In the genomic region with DNA sequence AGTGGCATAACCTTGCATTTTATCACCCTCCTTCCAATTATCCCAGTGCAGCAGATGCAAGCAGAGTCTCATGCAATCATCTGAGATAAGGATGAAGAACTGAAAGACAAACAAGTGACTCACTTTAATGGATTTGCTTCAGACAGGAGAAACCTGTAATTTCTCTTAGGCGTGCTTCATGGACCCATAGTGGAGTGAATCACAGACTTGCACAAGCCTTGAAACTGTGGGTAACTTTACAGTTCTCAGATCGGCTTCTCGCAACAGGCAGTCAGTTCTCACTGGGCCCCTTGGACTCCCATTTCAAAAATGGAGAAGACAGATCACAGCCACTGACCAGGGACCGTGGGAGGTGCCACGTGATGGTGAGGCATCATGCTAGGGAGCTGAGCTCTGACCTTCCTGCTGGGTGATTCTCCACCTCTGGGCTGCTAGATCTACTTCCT, we compare ENCODE assay signal across 10 cellular contexts. TPM values are rescaled to one million over a fixed set of nuclear protein-coding genes. Genes with fewer than 3 reads are reported as not detected.
DNase-seq lines count a peak whose midpoint lies in the region; ATAC-seq, FAIRE-seq and TF ChIP-seq lines count a peak whose summit lies in the region.
"Had no signal": no experiment of that assay in that cellular context is flagged by ENCODE, and none has a peak within 500 bp of the region (broad histone marks: within the 10 kb centered on the region; RNA-seq: fewer than 3 reads in every experiment).

A gene with protein sequence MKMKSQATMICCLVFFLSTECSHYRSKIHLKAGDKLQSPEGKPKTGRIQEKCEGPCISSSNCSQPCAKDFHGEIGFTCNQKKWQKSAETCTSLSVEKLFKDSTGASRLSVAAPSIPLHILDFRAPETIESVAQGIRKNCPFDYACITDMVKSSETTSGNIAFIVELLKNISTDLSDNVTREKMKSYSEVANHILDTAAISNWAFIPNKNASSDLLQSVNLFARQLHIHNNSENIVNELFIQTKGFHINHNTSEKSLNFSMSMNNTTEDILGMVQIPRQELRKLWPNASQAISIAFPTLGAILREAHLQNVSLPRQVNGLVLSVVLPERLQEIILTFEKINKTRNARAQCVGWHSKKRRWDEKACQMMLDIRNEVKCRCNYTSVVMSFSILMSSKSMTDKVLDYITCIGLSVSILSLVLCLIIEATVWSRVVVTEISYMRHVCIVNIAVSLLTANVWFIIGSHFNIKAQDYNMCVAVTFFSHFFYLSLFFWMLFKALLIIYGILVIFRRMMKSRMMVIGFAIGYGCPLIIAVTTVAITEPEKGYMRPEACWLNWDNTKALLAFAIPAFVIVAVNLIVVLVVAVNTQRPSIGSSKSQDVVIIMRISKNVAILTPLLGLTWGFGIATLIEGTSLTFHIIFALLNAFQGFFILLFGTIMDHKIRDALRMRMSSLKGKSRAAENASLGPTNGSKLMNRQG (plus strand): TSS at position 239 of the 446 bp plus-strand sequence. CDS start 8,666 bp downstream, outside the sequence.

- in situ Hi-C loops in HepG2 (cut with HindIII; ENCODE audit: extremely low pct_ligation_motif_present, low pct_unique_long_range_greater_than_20kb), result no loop called here

- intact Hi-C loops in HepG2 (cut with micrococcal nuclease; ENCODE audit: unreplicated experiment) (no loop called here), right lobe of liver (cut with DNase I) (no loop called here), vagina (cut with DNase I) (no loop called here)

- H3K27me3 ChIP-seq in HepG2 (ENCODE audit: control insufficient read depth in 1 of 2, insufficient read depth in 2 of 2, low read length in 2 of 2), result no peaks in the 10 kb centered on the region; a peak in 2 of 5 replicates
- no peaks in the 10 kb centered on the region for H3K27me3 ChIP-seq in right lobe of liver
- H3K27me3 ChIP-seq in RWPE2 (ENCODE audit: insufficient read depth, poor library complexity, severe bottlenecking), result no peaks in the 10 kb centered on the region
- no peaks in the 10 kb centered on the region for H3K27me3 ChIP-seq in vagina
- H3K27me3 ChIP-seq: SJCRH30 had no signal

- POLR2A ChIA-PET in HepG2 (lab: Yijun Ruan, JAX), result no interaction called here

- TF ChIP-seq EP300 in HepG2 (IDR thresholded peaks at IDR 0.05; ENCODE audit: low read depth in 2 of 2, low read length in 2 of 2), result no peak
- no peak for TF ChIP-seq EP300 in HepG2 (CRISPR knock-in tag; IDR thresholded peaks at IDR 0.05; ENCODE audit: borderline replicate concordance)

- BruUV-seq in HepG2 (replicated peaks; lab: Mats Ljungman, UMichigan), result no TSS peak

- H3K4me3 ChIP-seq in HepG2 (replicated peaks in 1 of 3; ENCODE audit: insufficient read depth in 1 of 3, low read depth in 2 of 3, low read length in 3 of 3) (no peak within 1 kb of the TSS), right lobe of liver (no peak within 1 kb of the TSS), RWPE2 (ENCODE audit: severe bottlenecking) (peak within 1 kb of the TSS; percentile 0), vagina (peak within 1 kb of the TSS in 1 of 2 donors; percentile 26)
- H3K4me3 ChIP-seq: SJCRH30 had no signal

- H3K4me1 ChIP-seq in HepG2 (ENCODE audit: insufficient read depth, low read length), result no peaks in the 10 kb centered on the region
- H3K4me1 ChIP-seq in right lobe of liver, result no peaks in the 10 kb centered on the region
- peaks cover 41% of the 10 kb centered on the region for H3K4me1 ChIP-seq in RWPE2 (ENCODE audit: insufficient read depth, poor library complexity, severe bottlenecking)
- H3K4me1 ChIP-seq in vagina, result peaks cover 11% of the 10 kb centered on the region
- H3K4me1 ChIP-seq: SJCRH30 had no signal

- CTCF ChIA-PET in HepG2 (lab: Yijun Ruan, JAX; ENCODE audit: low intra/inter-chr PET ratio, low total read pairs), result no interaction called here

- TF ChIP-seq CTCF in HepG2 (CRISPR knock-in tag; IDR thresholded peaks at IDR 0.05) (no peak), right lobe of liver (IDR thresholded peaks at IDR 0.05) (no peak), RWPE2 (IDR thresholded peaks at IDR 0.05; ENCODE audit: poor library complexity, severe bottlenecking) (no peak), vagina (IDR thresholded peaks at IDR 0.05) (no peak)

- TF ChIP-seq RAD21 in HepG2 (CRISPR knock-in tag; IDR thresholded peaks at IDR 0.05), result no peak

- H3K27ac ChIP-seq in HepG2 (ENCODE audit: extremely low read length, insufficient read depth, low read length), result no peak within 1 kb of the TSS
- H3K27ac ChIP-seq in right lobe of liver, result no peak within 1 kb of the TSS
- peak within 1 kb of the TSS; percentile 94 for H3K27ac ChIP-seq in RWPE2 (ENCODE audit: poor library complexity, severe bottlenecking)
- H3K27ac ChIP-seq in vagina, result no peak within 1 kb of the TSS
- H3K27ac ChIP-seq: SJCRH30 had no signal

- H3K36me3 ChIP-seq in HepG2 (replicated peaks in 1 of 2; ENCODE audit: control insufficient read depth in 1 of 2, insufficient read depth in 2 of 2, low read length in 2 of 2) (no peaks in the 10 kb centered on the region), right lobe of liver (no peaks in the 10 kb centered on the region), RWPE2 (ENCODE audit: low read depth) (no peaks in the 10 kb centered on the region; the same call in 1 of the 2 replicates), vagina (no peaks in the 10 kb centered on the region)
- H3K36me3 ChIP-seq: SJCRH30 had no signal

- H3K9ac ChIP-seq in HepG2 (ENCODE audit: insufficient read depth, low read depth, low read length), result no peak within 1 kb of the TSS

- FAIRE-seq in HepG2 (lab: Jason Lieb, UNC), result no peak

- H3K79me2 ChIP-seq in HepG2 (ENCODE audit: insufficient read depth, low read length), result no peaks in the 10 kb centered on the region

- H3K4me2 ChIP-seq in HepG2 (ENCODE audit: low read depth, low read length), result no peak within 1 kb of the TSS

- H2AFZ ChIP-seq in HepG2 (ENCODE audit: low read length), result no peak within 1 kb of the TSS

- 0% methylated on average over 5 of the region's 5 CpGs for WGBS in HepG2 (ENCODE audit: low lambda C conversion rate)
- WGBS in right lobe of liver (ENCODE audit: insufficient coverage, low coverage, low lambda C conversion rate, missing lambda C conversion rate), result 73% methylated on average over 2 of the region's 5 CpGs

- no peak for DNase-seq in HepG2 (ENCODE audit: low spot score)
- no peak for DNase-seq in right lobe of liver
- peak; percentile 78 for DNase-seq in RWPE2 (ENCODE audit: low spot score)
- DNase-seq in glomerular visceral epithelial cell (ENCODE audit: extremely low spot score), result peak; percentile 57
- no peak for DNase-seq in vagina (ENCODE audit: extremely low spot score in 2 of 2)
- DNase-seq: activated CD8-positive, alpha-beta memory T cell treated with anti-CD3 and anti-CD28 coated beads, Interleukin-2, amount 50 U/mL, for 48 hours; SJCRH30 had no signal

- H3K9me3 ChIP-seq in HepG2 (ENCODE audit: low read length), result no peaks in the 10 kb centered on the region
- H3K9me3 ChIP-seq in right lobe of liver, result no peaks in the 10 kb centered on the region
- H3K9me3 ChIP-seq in RWPE2 (ENCODE audit: severe bottlenecking), result no peaks in the 10 kb centered on the region
- no peaks in the 10 kb centered on the region for H3K9me3 ChIP-seq in vagina
- H3K9me3 ChIP-seq: SJCRH30 had no signal

- ATAC-seq in HepG2 (peak; percentile 80), right lobe of liver (no peak), RWPE2 (ENCODE audit: low read depth) (peak; percentile 74), HG03045 (IDR thresholded peaks at IDR 0.05; ENCODE audit: unreplicated experiment) (no peak), HG02884 (IDR thresholded peaks at IDR 0.05; ENCODE audit: unreplicated experiment) (no peak), GM18505 (IDR thresholded peaks at IDR 0.05; ENCODE audit: unreplicated experiment) (no peak)

- H4K20me1 ChIP-seq in HepG2 (ENCODE audit: insufficient read depth, low read length), result no peaks in the 10 kb centered on the region

- TF ChIP-seq POLR2A in HepG2 (IDR thresholded peaks at IDR 0.05; ENCODE audit: insufficient read depth in 1 of 2, low read depth in 2 of 2, low read length in 2 of 2), result no peak
- no peak for TF ChIP-seq POLR2A in right lobe of liver (IDR thresholded peaks at IDR 0.05)
- TF ChIP-seq POLR2A in vagina (IDR thresholded peaks at IDR 0.05), result no peak
- TF ChIP-seq POLR2A in GM18505 (IDR thresholded peaks at IDR 0.05; ENCODE audit: borderline replicate concordance, extremely low read depth, insufficient read depth, insufficient read length), result no peak

TF ChIP-seq in HepG2, 621 proteins besides CTCF, POLR2A, EP300 and RAD21 (continues in another document):
- TF ChIP-seq, protein P1, sequence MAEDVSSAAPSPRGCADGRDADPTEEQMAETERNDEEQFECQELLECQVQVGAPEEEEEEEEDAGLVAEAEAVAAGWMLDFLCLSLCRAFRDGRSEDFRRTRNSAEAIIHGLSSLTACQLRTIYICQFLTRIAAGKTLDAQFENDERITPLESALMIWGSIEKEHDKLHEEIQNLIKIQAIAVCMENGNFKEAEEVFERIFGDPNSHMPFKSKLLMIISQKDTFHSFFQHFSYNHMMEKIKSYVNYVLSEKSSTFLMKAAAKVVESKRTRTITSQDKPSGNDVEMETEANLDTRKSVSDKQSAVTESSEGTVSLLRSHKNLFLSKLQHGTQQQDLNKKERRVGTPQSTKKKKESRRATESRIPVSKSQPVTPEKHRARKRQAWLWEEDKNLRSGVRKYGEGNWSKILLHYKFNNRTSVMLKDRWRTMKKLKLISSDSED (CRISPR knock-in tag; IDR thresholded peaks at IDR 0.05), result no peak

RNA-seq across cellular contexts. Expression of the gene that starts here (rescaled TPM):
- total RNA-seq in HepG2 (2016; rRNA removed; fragmentation: Illumina TruSeq; extraction: Trizol) (not detected in 2 replicates), right lobe of liver (not detected), vagina (10.1 TPM)
- not detected in 2 replicates for total RNA-seq in HepG2 (2016; cell fraction: cytosol; rRNA removed; fragmentation: Illumina TruSeq; extraction: Trizol; ENCODE audit: low read depth)
- not detected in 2 replicates for total RNA-seq in HepG2 (2016; cell fraction: insoluble cytoplasmic fraction; rRNA removed; fragmentation: Illumina TruSeq; extraction: Trizol)
- not detected in 2 replicates for total RNA-seq in HepG2 (2016; cell fraction: membrane; rRNA removed; fragmentation: Illumina TruSeq; extraction: Trizol)
- total RNA-seq in HepG2 (2016; cell fraction: nucleus; rRNA removed; fragmentation: Illumina TruSeq; extraction: Trizol), result not detected in 2 replicates
- 0.01 TPM in 1 of 2 replicates, not detected in the other for polyA plus RNA-seq in HepG2 (2011; rRNA removed)
- polyA plus RNA-seq in HepG2 (2011; cell fraction: cytosol; rRNA removed), result 0.01 TPM in 2 replicates
- polyA plus RNA-seq in HepG2 (2011; cell fraction: nucleus; rRNA removed), result not detected in 2 replicates
- polyA plus RNA-seq in HepG2 (2012), result not detected in 2 replicates
- not detected in 2 replicates for polyA plus RNA-seq in HepG2 (2016; cell fraction: cytosol; fragmentation: Illumina TruSeq; extraction: Trizol; ENCODE audit: low read depth)
- not detected in 2 replicates for polyA plus RNA-seq in HepG2 (2016; cell fraction: insoluble cytoplasmic fraction; fragmentation: Illumina TruSeq; extraction: Trizol; ENCODE audit: low read depth)
- not detected in 2 replicates for polyA plus RNA-seq in HepG2 (2016; cell fraction: membrane; fragmentation: Illumina TruSeq; extraction: Trizol; ENCODE audit: low read depth)
- not detected in 2 replicates for polyA plus RNA-seq in HepG2 (2016; cell fraction: nucleus; fragmentation: Illumina TruSeq; extraction: Trizol; ENCODE audit: insufficient read depth, low read depth)
- polyA minus RNA-seq in HepG2 (2011; rRNA and poly(A)+ RNA removed; ENCODE audit: low replicate concordance), result 0.21 TPM in 1 of 2 replicates, not detected in the other
- not detected in 2 replicates for polyA minus RNA-seq in HepG2 (2011; cell fraction: cytosol; rRNA and poly(A)+ RNA removed)
- not detected in 2 replicates for polyA minus RNA-seq in HepG2 (2011; cell fraction: nucleus; rRNA and poly(A)+ RNA removed)
- total RNA-seq: SJCRH30 had no signal

Comparison
In these comparisons a context has a peak if more than half of its experiments do, and no peak if none do; other contexts are left out.
1. RNA of the gene that starts here (total RNA-seq): 10.1 TPM in vagina (single experiment); not detected in HepG2 and not detected in right lobe of liver; every median in the first group is over 10 times any median in the second.
2. Peak in ATAC-seq in HepG2; RNA of the gene not detected or under 1 TPM.
3. DNase-seq: peak in RWPE2 (single experiment) and glomerular visceral epithelial cell (single experiment); none in HepG2 (single experiment), right lobe of liver (0 of 3) and vagina (0 of 2).